In the genomic region with DNA sequence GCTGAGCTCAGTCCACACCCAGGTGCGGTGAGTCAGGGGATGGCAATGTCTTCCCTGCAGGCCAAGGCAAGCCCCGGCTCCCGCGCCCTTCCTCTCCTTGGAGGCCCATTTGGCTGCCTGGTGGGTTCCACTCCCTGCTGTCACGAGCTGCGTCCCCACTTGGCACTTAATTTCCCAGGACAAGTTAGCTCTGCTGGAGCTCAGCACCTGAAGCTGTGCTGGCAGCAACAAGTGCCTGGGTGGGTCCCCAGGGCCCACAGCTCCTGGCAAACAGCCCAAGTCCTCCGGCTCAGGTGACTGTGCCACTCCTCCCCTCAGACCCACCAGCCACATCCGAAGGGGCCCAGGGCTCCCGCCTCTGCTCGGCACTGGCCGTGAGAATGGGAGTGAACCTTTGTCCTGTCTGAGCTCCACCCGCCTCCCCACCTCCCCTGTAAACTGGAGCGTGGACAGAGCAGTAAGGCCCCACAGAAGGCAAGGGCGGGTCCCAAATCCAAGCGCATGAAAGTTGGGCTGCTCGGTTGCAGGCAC, we compare ENCODE assay signal across 10 cellular contexts. TPM values are rescaled to one million over a fixed set of nuclear protein-coding genes. Genes with fewer than 3 reads are reported as not detected.
DNase-seq lines count a peak whose midpoint lies in the region; ATAC-seq and TF ChIP-seq lines count a peak whose summit lies in the region.
"Had no signal": no experiment of that assay in that cellular context is flagged by ENCODE, and none has a peak within 500 bp of the region (broad histone marks: within the 10 kb centered on the region; RNA-seq: fewer than 3 reads in every experiment).

No MANE protein-coding gene starts in this region.

- H3K9me3 ChIP-seq in PC-3 (ENCODE audit: low read length) (no peaks in the 10 kb centered on the region), right cardiac atrium (ENCODE audit: control insufficient read depth, low read length) (no peaks in the 10 kb centered on the region), thyroid gland (no peaks in the 10 kb centered on the region)
- H3K9me3 ChIP-seq: body of pancreas, gastrocnemius medialis had no signal

- H3K4me3 ChIP-seq in PC-3 (ENCODE audit: low read length) (no peak overlapping the region), right cardiac atrium (ENCODE audit: low read length) (no peak overlapping the region), thyroid gland (replicated peaks in 1 of 3) (no peak overlapping the region)
- H3K4me3 ChIP-seq: body of pancreas, gastrocnemius medialis had no signal

- H3K9ac ChIP-seq in PC-3 (ENCODE audit: low read length), result peak overlapping the region; percentile 60

- no peaks in the 10 kb centered on the region for H3K9me2 ChIP-seq in PC-3 (replicated peaks; ENCODE audit: low read length)

- peaks cover 37% of the 10 kb centered on the region for H3K79me2 ChIP-seq in PC-3 (ENCODE audit: low read length)

- H3K27ac ChIP-seq in PC-3 (ENCODE audit: low read length), result peak overlapping the region; percentile 97
- H3K27ac ChIP-seq in right cardiac atrium (ENCODE audit: low read length), result no peak overlapping the region
- peak overlapping the region; percentile 32 to 92 (median 64) for H3K27ac ChIP-seq in thyroid gland
- H3K27ac ChIP-seq: body of pancreas, gastrocnemius medialis had no signal

- TF ChIP-seq CTCF in PC-3 (conservative IDR thresholded peaks at IDR 0.05; ENCODE audit: low read depth, low read length) (no peak), thyroid gland (IDR thresholded peaks at IDR 0.05) (no peak)

- DNase-seq in HT1080 (ENCODE audit: low read depth) (peak; percentile 60), PC-3 (peak; percentile 96), right cardiac atrium (peak; percentile 11 to 63 (median 37)), thyroid gland (peak; percentile 88 to 90)
- DNase-seq in activated naive CD4-positive, alpha-beta T cell treated with anti-CD3 and anti-CD28 coated beads, Interleukin-2, amount 50 U/mL, for 16 hours, result no peak
- DNase-seq: body of pancreas, gastrocnemius medialis, GF-D8 had no signal

- POLR2A ChIA-PET in PC-3 (lab: Charles Lee; ENCODE audit: unreplicated experiment), result interaction anchor here (0.6 to 1.0 kb wide), 3 partner anchors 18 to 57 kb away, joined by 3 to 13 read pairs (median 4); a partner anchor contains a TSS

- TF ChIP-seq POLR2A in thyroid gland (IDR thresholded peaks at IDR 0.05), result no peak

- peaks cover 71% of the 10 kb centered on the region for H3K36me3 ChIP-seq in PC-3 (ENCODE audit: low read depth, low read length)
- peaks cover 9 to 14% of the 10 kb centered on the region in 2 donors for H3K36me3 ChIP-seq in thyroid gland
- H3K36me3 ChIP-seq: gastrocnemius medialis had no signal

- 84% methylated on average over 16 of the region's 16 CpGs for WGBS in right cardiac atrium
- 50 to 51% methylated on average over 10 to 12 of the region's 16 CpGs for WGBS in thyroid gland, 2 donors

- no TSS peak for BruUV-seq in PC-3 (replicated peaks; lab: Mats Ljungman, UMichigan)

- ATAC-seq in PC-3 (peak; percentile 83), right cardiac atrium (no peak), GM19455 (IDR thresholded peaks at IDR 0.05; ENCODE audit: unreplicated experiment) (no peak), HG02759 (IDR thresholded peaks at IDR 0.05; ENCODE audit: unreplicated experiment) (no peak)
- ATAC-seq: body of pancreas, gastrocnemius medialis had no signal

- H4K20me1 ChIP-seq in PC-3 (ENCODE audit: low read length), result no peaks in the 10 kb centered on the region

- H3F3A ChIP-seq in PC-3 (ENCODE audit: low read length, unreplicated experiment), result peaks cover 8% of the 10 kb centered on the region

- H2AFZ ChIP-seq in PC-3 (ENCODE audit: low read length), result no peak overlapping the region

- peak overlapping the region; percentile 78 for H3K4me2 ChIP-seq in PC-3 (ENCODE audit: low read length)

- H3K27me3 ChIP-seq in PC-3 (ENCODE audit: low read length) (no peaks in the 10 kb centered on the region), right cardiac atrium (ENCODE audit: control insufficient read depth, insufficient read depth) (no peaks in the 10 kb centered on the region), thyroid gland (no peaks in the 10 kb centered on the region)
- H3K27me3 ChIP-seq: body of pancreas, gastrocnemius medialis had no signal

- CTCF ChIA-PET in PC-3 (lab: Charles Lee), result interaction anchor here (0.6 to 2.0 kb wide), 7 partner anchors 15 to 37 kb away, joined by 3 to 12 read pairs (median 5); a partner anchor contains a TSS

- H3K4me1 ChIP-seq in PC-3 (ENCODE audit: insufficient read depth, low read length), result peaks cover 45% of the 10 kb centered on the region
- H3K4me1 ChIP-seq in right cardiac atrium (ENCODE audit: control insufficient read depth, insufficient read depth, low read length), result no peaks in the 10 kb centered on the region
- H3K4me1 ChIP-seq in thyroid gland, result peaks cover 35 to 53% of the 10 kb centered on the region in 2 donors

- intact Hi-C loops in PC-3 (cut with micrococcal nuclease) (loop anchor here (1.0 kb wide), 1 partner anchor 32 kb away; no protein-coding TSS in a partner anchor), right cardiac atrium (cut with DNase I) (no loop called here), thyroid gland (cut with DNase I) (no loop called here)

RNA-seq across cellular contexts. Expression of a gene that starts 16.9 kb away (rescaled TPM):
- 12.1 and 20.1 TPM in 2 replicates for total RNA-seq in HT1080 (2014; rRNA removed; shearing (Covaris generic))
- polyA plus RNA-seq in HT1080 (2015; cell fraction: cytosol; rRNA removed), result 13.4 and 16.2 TPM in 2 replicates
- 181 and 184 TPM in 2 replicates for polyA plus RNA-seq in HT1080 (2015; cell fraction: nucleus; rRNA removed)
- total RNA-seq in PC-3 (2014; rRNA removed) (196 and 308 TPM in 2 replicates), right cardiac atrium (10 to 100 TPM; 77.4 to 97.9 (median 86.8) TPM), thyroid gland (100 to 1,000 TPM in 3 of 4 donors, 10 to 100 TPM in 1; 93.9 to 179 (median 117) TPM)
- polyA plus RNA-seq in right cardiac atrium, result 93.7 TPM

RNA-seq across cellular contexts. Expression of a gene that starts 36.7 kb away (rescaled TPM):
- 2,418 and 4,004 TPM in 2 replicates for total RNA-seq in HT1080 (2014; rRNA removed; shearing (Covaris generic))
- 4,730 and 10,179 TPM in 2 replicates for polyA plus RNA-seq in HT1080 (2015; cell fraction: cytosol; rRNA removed)
- 1,191 and 1,926 TPM in 2 replicates for polyA plus RNA-seq in HT1080 (2015; cell fraction: nucleus; rRNA removed)
- 1,250 and 1,945 TPM in 2 replicates for total RNA-seq in PC-3 (2014; rRNA removed)
- total RNA-seq in right cardiac atrium, result 100 to 1,000 TPM; 703 to 815 (median 736) TPM
- 2,060 TPM for polyA plus RNA-seq in right cardiac atrium
- 1,000 to 10,000 TPM; 1,818 to 3,649 (median 2,349) TPM for total RNA-seq in thyroid gland

RNA-seq across cellular contexts. Expression of a gene that starts 47.4 kb away (rescaled TPM):
- total RNA-seq in HT1080 (2014; rRNA removed; shearing (Covaris generic)), result 450 and 452 TPM in 2 replicates
- 177 and 219 TPM in 2 replicates for polyA plus RNA-seq in HT1080 (2015; cell fraction: cytosol; rRNA removed)
- 160 and 162 TPM in 2 replicates for polyA plus RNA-seq in HT1080 (2015; cell fraction: nucleus; rRNA removed)
- total RNA-seq in PC-3 (2014; rRNA removed) (374 and 487 TPM in 2 replicates), right cardiac atrium (10 to 100 TPM; 65.0 to 80.9 (median 73.4) TPM), thyroid gland (100 to 1,000 TPM in 3 of 4 donors, 10 to 100 TPM in 1; 89.9 to 140 (median 117) TPM)
- 87.5 TPM for polyA plus RNA-seq in right cardiac atrium

RNA-seq across cellular contexts. Expression of a gene that starts 56.9 kb away (rescaled TPM):
- total RNA-seq in HT1080 (2014; rRNA removed; shearing (Covaris generic)), result 2.9 and 3.3 TPM in 2 replicates
- polyA plus RNA-seq in HT1080 (2015; cell fraction: cytosol; rRNA removed), result 3.4 and 3.5 TPM in 2 replicates
- polyA plus RNA-seq in HT1080 (2015; cell fraction: nucleus; rRNA removed), result 1.3 and 1.7 TPM in 2 replicates
- total RNA-seq in PC-3 (2014; rRNA removed) (12.4 and 13.5 TPM in 2 replicates), right cardiac atrium (10 to 100 TPM; 12.3 to 29.4 (median 16.3) TPM), thyroid gland (1 to 10 TPM; 5.8 to 8.5 (median 7.7) TPM)
- 10.9 TPM for polyA plus RNA-seq in right cardiac atrium
